ENCODE assay signal across 22 cellular contexts in the genomic region with DNA sequence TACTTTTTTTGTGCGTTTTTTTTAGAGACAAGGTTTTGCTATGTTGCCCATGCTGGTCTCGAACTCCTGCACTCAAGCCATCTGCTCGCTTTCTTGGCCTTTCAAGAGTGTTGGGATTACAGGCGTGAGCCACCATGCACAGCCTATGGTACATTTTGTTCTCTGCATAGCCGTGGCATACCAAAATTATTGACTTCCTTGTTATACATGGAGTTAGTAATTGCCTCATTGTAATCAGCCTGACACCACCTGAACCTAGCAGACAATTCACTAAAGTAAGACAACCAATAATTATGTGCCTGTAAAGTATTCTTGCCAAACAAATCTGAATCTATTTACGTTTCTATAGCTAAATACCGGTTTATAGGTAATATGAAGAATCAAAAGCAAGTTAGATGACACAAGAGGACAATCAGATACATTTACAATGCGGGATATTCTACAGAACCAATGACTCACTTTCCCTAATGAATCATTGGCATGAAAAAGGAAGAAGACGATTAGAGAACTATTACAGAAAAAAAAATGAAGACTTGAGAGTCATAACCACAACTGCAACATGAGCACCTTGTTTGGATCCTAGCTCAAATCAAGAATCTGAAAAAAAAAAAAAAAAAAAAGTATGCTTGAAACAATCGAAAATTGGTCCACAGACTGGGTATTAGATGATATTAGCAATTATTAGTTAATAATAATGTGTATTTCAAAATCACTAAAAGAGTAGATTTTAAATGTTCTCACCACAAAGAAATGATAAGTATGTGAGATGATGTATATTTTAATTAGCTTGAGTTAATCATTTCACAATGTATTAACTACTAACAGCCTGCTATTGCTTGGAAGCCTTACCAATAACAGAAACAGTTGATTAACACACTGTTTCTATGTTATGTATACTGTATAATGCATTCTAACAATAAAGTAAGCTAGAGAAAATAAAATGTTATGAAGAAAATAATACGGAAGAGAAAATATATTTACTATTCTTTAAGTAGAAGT. TPM values are rescaled to one million over a fixed set of nuclear protein-coding genes. Genes with fewer than 3 reads are reported as not detected.
DNase-seq lines count a peak whose midpoint lies in the region; ATAC-seq, FAIRE-seq and TF ChIP-seq lines count a peak whose summit lies in the region.
"Had no signal": no experiment of that assay in that cellular context is flagged by ENCODE, and none has a peak within 500 bp of the region (broad histone marks: within the 10 kb centered on the region; RNA-seq: fewer than 3 reads in every experiment).

No MANE protein-coding gene starts in this region.

- H3K4me3 ChIP-seq in K562 (no peak overlapping the region), osteoblast (ENCODE audit: insufficient read depth, low read length) (no peak overlapping the region)
- H3K4me3 ChIP-seq: HAP-1, heart right ventricle, neural progenitor cell, Peyer's patch, tibial nerve had no signal

- in situ Hi-C loops in K562 (cut with MboI), result no loop called here

- H3K79me2 ChIP-seq in K562 (ENCODE audit: control insufficient read depth, insufficient read depth, low read length) (no peaks in the 10 kb centered on the region), osteoblast (ENCODE audit: insufficient read depth, low read length) (no peaks in the 10 kb centered on the region)

- no TSS peak for BruUV-seq in K562 (replicated peaks; lab: Mats Ljungman, UMichigan)

- H3K27me3 ChIP-seq in K562 (ENCODE audit: control insufficient read depth in 2 of 2, insufficient read depth in 2 of 2, low read length in 2 of 2) (no peaks in the 10 kb centered on the region), osteoblast (ENCODE audit: insufficient read depth, low read length) (no peaks in the 10 kb centered on the region)
- H3K27me3 ChIP-seq: heart right ventricle, neural progenitor cell, Peyer's patch, tibial nerve had no signal

- ATAC-seq in K562, result no peak
- ATAC-seq: heart right ventricle; left cardiac atrium; stimulated activated naive B cell treated with anti-CD40 and anti-IgM and Interleukin-4, amounts not matched to agents 10 μg/mL and 1 μg/mL and 100 μg/mL, for 72 hours had no signal

- POLR2A ChIA-PET in K562 (lab: Yijun Ruan, JAX), result no interaction called here

- no peak overlapping the region for H3K9ac ChIP-seq in K562 (ENCODE audit: insufficient read depth in 1 of 2, low read depth in 2 of 2, low read length in 2 of 2)
- H3K9ac ChIP-seq: neural progenitor cell had no signal

- no peak for FAIRE-seq in K562 (lab: Jason Lieb, UNC)

- intact Hi-C loops in K562 (cut with micrococcal nuclease), result no loop called here

- WGBS in K562 (ENCODE audit: insufficient coverage, low coverage, missing lambda C conversion rate), result 0% methylated on average over 9 of the region's 11 CpGs

- CTCF ChIA-PET in K562 (lab: Yijun Ruan, JAX; ENCODE audit: low intra/inter-chr PET ratio), result no interaction called here

- no peaks in the 10 kb centered on the region for H3K9me1 ChIP-seq in K562 (ENCODE audit: control insufficient read depth, insufficient read depth, low read length)

- H3K4me2 ChIP-seq in K562 (ENCODE audit: insufficient read depth, low read length) (no peak overlapping the region), osteoblast (ENCODE audit: insufficient read depth, low read length) (no peak overlapping the region)
- H3K4me2 ChIP-seq: neural progenitor cell had no signal

- no peak for TF ChIP-seq POLR2A in K562 (conservative IDR thresholded peaks at IDR 0.05)

- no peaks in the 10 kb centered on the region for H3K4me1 ChIP-seq in K562 (replicated peaks in 1 of 2; ENCODE audit: control insufficient read depth in 2 of 2, insufficient read depth in 2 of 2, low read length in 2 of 2)
- no peaks in the 10 kb centered on the region for H3K4me1 ChIP-seq in osteoblast (ENCODE audit: insufficient read depth, low read length)
- H3K4me1 ChIP-seq: heart right ventricle, neural progenitor cell, Peyer's patch, tibial nerve had no signal

- H2AFZ ChIP-seq in K562 (ENCODE audit: low read depth, low read length) (no peak overlapping the region), osteoblast (ENCODE audit: low read length) (no peak overlapping the region)
- H2AFZ ChIP-seq: neural progenitor cell had no signal

- H3K36me3 ChIP-seq in K562 (ENCODE audit: control insufficient read depth, insufficient read depth, low read length) (no peaks in the 10 kb centered on the region), osteoblast (ENCODE audit: insufficient read depth, low read length) (no peaks in the 10 kb centered on the region)
- H3K36me3 ChIP-seq: HAP-1, heart right ventricle, neural progenitor cell, Peyer's patch, tibial nerve had no signal

- H4K20me1 ChIP-seq in K562 (replicated peaks; ENCODE audit: control insufficient read depth, insufficient read depth, low read length) (no peaks in the 10 kb centered on the region), osteoblast (ENCODE audit: insufficient read depth, low read length) (no peaks in the 10 kb centered on the region)

- DNase-seq in NOMO-1 treated with DMSO at 0.1 percent for 48 hours (lab: John Stamatoyannopoulos, UW; ENCODE audit: unreplicated experiment), result peak; percentile 17
- DNase-seq in NOMO-1 treated with dmso at 0.1 percent for 144 hours (lab: John Stamatoyannopoulos, UW; ENCODE audit: unreplicated experiment), result no peak
- DNase-seq in NCI-H1417 (lab: John Stamatoyannopoulos, UW), result peak in 2 of 3 experiments; percentile 38 to 77
- DNase-seq in K562 (ENCODE audit: extremely low read depth in 1 of 4, low spot score in 3 of 4), result no peak
- peak; percentile 86 for DNase-seq in renal cortical epithelial cell (ENCODE audit: low read depth)
- no peak for DNase-seq in osteoblast (ENCODE audit: insufficient read length, low spot score, missing footprints)
- DNase-seq in substantia nigra (lab: John Stamatoyannopoulos, UW), result no peak
- DNase-seq in inferior parietal cortex (ENCODE audit: extremely low spot score), result no peak
- DNase-seq: 8988T; activated CD4-positive, alpha-beta memory T cell treated with anti-CD3 and anti-CD28 coated beads, Interleukin-2, amount 10 ng/mL, durations not matched to agents 7 days and 5 days; activated T-cell treated with anti-CD3 and anti-CD28 coated beads, Interleukin-2, amount 50 U/mL, for 48 hours; caudate nucleus; DMS79; heart right ventricle; left cardiac atrium; NCI-H2107; Peyer's patch; stimulated activated naive B cell treated with anti-CD40 and anti-IgM and Interleukin-4, amounts not matched to agents 10 μg/mL and 1 μg/mL and 100 μg/mL, for 72 hours had no signal

- TF ChIP-seq EP300 in K562 (IDR thresholded peaks at IDR 0.05; ENCODE audit: low read length), result no peak

- H3K9me3 ChIP-seq in K562 (replicated peaks; ENCODE audit: control insufficient read depth, insufficient read depth, low read depth, low read length), result no peaks in the 10 kb centered on the region
- no peaks in the 10 kb centered on the region for H3K9me3 ChIP-seq in osteoblast (ENCODE audit: low read depth, low read length)
- H3K9me3 ChIP-seq: HAP-1, heart right ventricle, Peyer's patch, tibial nerve had no signal

- no peak for TF ChIP-seq RAD21 in K562 (CRISPR knock-in tag; conservative IDR thresholded peaks at IDR 0.05 in 1 of 2, IDR thresholded peaks at IDR 0.05 in 1 of 2)

- no peak for TF ChIP-seq CTCF in K562 (IDR thresholded peaks at IDR 0.05 in 2 of 3, conservative IDR thresholded peaks at IDR 0.05 in 1 of 3; ENCODE audit: insufficient read depth in 2 of 3, low read depth in 1 of 3, low read length in 3 of 3)
- no peak for TF ChIP-seq CTCF in osteoblast (IDR thresholded peaks at IDR 0.05; ENCODE audit: extremely low read depth, low read depth, low read length)

- no peak overlapping the region for H3K27ac ChIP-seq in K562 (ENCODE audit: extremely low read depth, low read depth, low read length)
- no peak overlapping the region for H3K27ac ChIP-seq in osteoblast (ENCODE audit: low read depth, low read length)
- H3K27ac ChIP-seq in substantia nigra (ENCODE audit: low read depth, low read length, poor library complexity, severe bottlenecking), result no peak overlapping the region
- H3K27ac ChIP-seq: C4-2B, heart right ventricle, neural progenitor cell, Peyer's patch, tibial nerve had no signal

TF ChIP-seq in K562, 482 proteins besides CTCF, POLR2A, EP300 and RAD21:
- peak; percentile 10 for TF ChIP-seq DACH1 (IDR thresholded peaks at IDR 0.05; ENCODE audit: partially characterized antibody)
- TF ChIP-seq TCFL5 (CRISPR knock-in tag; conservative IDR thresholded peaks at IDR 0.05), result no peak

RNA-seq across cellular contexts. Expression of a gene that starts 7.1 kb away (rescaled TPM):
- not detected in 2 replicates for total RNA-seq in K562 (2011; cell fraction: chromatin; rRNA removed; ENCODE audit: low replicate concordance)
- not detected in 2 replicates for total RNA-seq in K562 (2011; cell fraction: nucleolus; rRNA removed)
- not detected in 2 replicates for total RNA-seq in K562 (2011; cell fraction: nucleoplasm; rRNA removed)
- total RNA-seq in K562 (2014; rRNA removed), result not detected in 2 replicates
- not detected in 2 replicates for total RNA-seq in K562 (2014; rRNA removed; fragmentation: Illumina TruSeq; extraction: Trizol)
- total RNA-seq in K562 (2015; rRNA removed; fragmentation: Illumina TruSeq; extraction: Trizol), result not detected in 2 replicates
- not detected in 2 replicates for total RNA-seq in K562 (2021)
- polyA plus RNA-seq in K562 (2011; rRNA removed), result not detected in 2 replicates
- polyA plus RNA-seq in K562 (2011; cell fraction: cytosol; rRNA removed), result not detected in 2 replicates
- not detected in 2 replicates for polyA plus RNA-seq in K562 (2011; cell fraction: nucleus; rRNA removed)
- not detected in 2 replicates for polyA plus RNA-seq in K562 (2012)
- polyA plus RNA-seq in K562 (2014; fragmentation: Illumina TruSeq; extraction: Trizol), result not detected in 2 replicates
- polyA plus RNA-seq in K562 (2014; fragmentation: Nextera tagmentation; extraction: Ambion mirVana), result not detected
- polyA plus RNA-seq in K562 (2014; rRNA removed), result not detected in 2 replicates
- not detected in 2 replicates for polyA minus RNA-seq in K562 (2011; rRNA and poly(A)+ RNA removed)
- polyA minus RNA-seq in K562 (2011; cell fraction: cytosol; rRNA and poly(A)+ RNA removed), result not detected in 2 replicates
- polyA minus RNA-seq in K562 (2011; cell fraction: nucleus; rRNA and poly(A)+ RNA removed), result not detected in 2 replicates
- 1.4 and 3.9 TPM in 2 replicates for total RNA-seq in renal cortical epithelial cell
- total RNA-seq in osteoblast, result not detected in 2 replicates
- total RNA-seq: activated CD4-positive, alpha-beta memory T cell treated with anti-CD3 and anti-CD28 coated beads, Interleukin-2, amount 10 ng/mL, durations not matched to agents 7 days and 5 days; left cardiac atrium; Peyer's patch; tibial nerve had no signal
- polyA plus RNA-seq: heart right ventricle had no signal

Comparison
In these comparisons a context has a peak if more than half of its experiments do, and no peak if none do; other contexts are left out.
1. DNase-seq: peak in NOMO-1 treated with DMSO at 0.1 percent for 48 hours (single experiment), NCI-H1417 (2 of 3) and renal cortical epithelial cell (single experiment); none in NOMO-1 treated with dmso at 0.1 percent for 144 hours (single experiment), K562 (0 of 4), osteoblast (single experiment), substantia nigra (0 of 49) and inferior parietal cortex (single experiment).